8 cellular contexts compared by ENCODE assay signal in genomic region chr17:75404739-75405364, GRCh38. TPM values are rescaled to one million over a fixed set of nuclear protein-coding genes. Genes with fewer than 3 reads are reported as not detected.
DNase-seq lines count a peak whose midpoint lies in the region; ATAC-seq and TF ChIP-seq lines count a peak whose summit lies in the region.

No MANE protein-coding gene starts in this region.

- H3K36me3 ChIP-seq in A673 (ENCODE audit: insufficient read depth, low read length, poor library complexity, severe bottlenecking): no peaks in the 10 kb centered on the region
- H3K36me3 ChIP-seq in vagina: no peaks in the 10 kb centered on the region

- no peaks in the 10 kb centered on the region for H3K4me1 ChIP-seq in A673 (ENCODE audit: insufficient read depth, low read length, poor library complexity, severe bottlenecking)
- peaks cover 44% of the 10 kb centered on the region for H3K4me1 ChIP-seq in vagina

- peak; percentile 27 for ATAC-seq in GM19035 (IDR thresholded peaks at IDR 0.05; ENCODE audit: unreplicated experiment)
- ATAC-seq in HG03378 (IDR thresholded peaks at IDR 0.05; ENCODE audit: unreplicated experiment): peak; percentile 8

- TF ChIP-seq POLR2A in vagina (IDR thresholded peaks at IDR 0.05): no peak

- H3K27me3 ChIP-seq in A673 (replicated peaks; ENCODE audit: insufficient read depth, low read depth, low read length, poor library complexity) (no peaks in the 10 kb centered on the region), vagina (no peaks in the 10 kb centered on the region)

- no peaks in the 10 kb centered on the region for H3K36me3 Mint-ChIP-seq in osteocyte (ENCODE audit: unreplicated experiment)

- peaks cover 10% of the 10 kb centered on the region for H3K27me3 Mint-ChIP-seq in osteocyte (ENCODE audit: unreplicated experiment)

- H3K4me3 ChIP-seq in A673 (ENCODE audit: low read depth, low read length, poor library complexity, severe bottlenecking): peak overlapping the region; percentile 99
- H3K4me3 ChIP-seq in vagina: peak overlapping the region; percentile 64 to 99

- POLR2A ChIA-PET in A673 (lab: Charles Lee; ENCODE audit: low non-redundant PET): interaction anchor here (0.6 kb wide), 1 partner anchor 218 kb away, joined by 9 read pairs; no protein-coding TSS in a partner anchor
- POLR2A ChIA-PET in RWPE1 (lab: Yijun Ruan, JAX; ENCODE audit: low non-redundant PET): interaction anchor here (1.6 kb wide), 1 partner anchor 9 kb away, joined by 5 read pairs; no protein-coding TSS in a partner anchor

- BruUV-seq in A673 (replicated peaks; lab: Mats Ljungman, UMichigan): TSS peak; percentile 37

- TF ChIP-seq CTCF in A673 (conservative IDR thresholded peaks at IDR 0.05; ENCODE audit: low read depth, low read length) (no peak), RWPE1 (conservative IDR thresholded peaks at IDR 0.05; ENCODE audit: low read depth) (no peak), osteocyte (IDR thresholded peaks at IDR 0.05) (no peak), vagina (IDR thresholded peaks at IDR 0.05) (no peak)

- CTCF ChIA-PET in A673 (lab: Charles Lee): interaction anchor here (0.7 to 1.2 kb wide), 4 partner anchors 51 to 134 kb away, joined by 3 to 16 read pairs (median 4); partner anchors contain the start of genes MIF4GD, TMEM94 and TSEN54
- CTCF ChIA-PET in RWPE1 (lab: Yijun Ruan, JAX): interaction anchor here (0.9 to 2.1 kb wide), 2 partner anchors 11 to 82 kb away, joined by 3 to 14 read pairs; no protein-coding TSS in a partner anchor

- H3K27ac ChIP-seq in A673 (ENCODE audit: low read depth, low read length, poor library complexity, severe bottlenecking) (peak overlapping the region; percentile 90), RWPE1 (peak overlapping the region; percentile 85), vagina (peak overlapping the region; percentile 82)

- H3K9me3 ChIP-seq in A673 (ENCODE audit: low read depth, low read length, poor library complexity, severe bottlenecking) (no peaks in the 10 kb centered on the region), vagina (no peaks in the 10 kb centered on the region)

- intact Hi-C loops in A673 (cut with micrococcal nuclease; ENCODE audit: unreplicated experiment) (loop anchor here (1.0 to 10.0 kb wide), 2 partner anchors 82 to 370 kb away; no protein-coding TSS in a partner anchor), head of caudate nucleus (cut with DNase I) (loop anchor here (2.0 kb wide), 1 partner anchor 82 kb away; no protein-coding TSS in a partner anchor), vagina (cut with DNase I) (no loop called here)

- peaks cover 26% of the 10 kb centered on the region for H3K4me1 Mint-ChIP-seq in osteocyte (ENCODE audit: unreplicated experiment)

- H3K4me3 Mint-ChIP-seq in osteocyte (ENCODE audit: unreplicated experiment): peak overlapping the region; percentile 92

- no peaks in the 10 kb centered on the region for H3K9me3 Mint-ChIP-seq in osteocyte (ENCODE audit: unreplicated experiment)

- DNase-seq in A673 (ENCODE audit: low spot score) (peak; percentile 55), RWPE1 (ENCODE audit: low spot score) (peak; percentile 35), head of caudate nucleus (peak in 41 of 42 donors; percentile 14 to 76 (median 47)), osteocyte (ENCODE audit: extremely low spot score, unreplicated experiment) (peak; percentile 87), vagina (ENCODE audit: extremely low spot score in 2 of 2) (peak in 1 of 2 donors; percentile 84)
- peak; percentile 61 for DNase-seq in activated naive CD4-positive, alpha-beta T cell treated with Interleukin-2 at 50 U/mL for 16 hours

- peak overlapping the region; percentile 90 for H3K27ac Mint-ChIP-seq in osteocyte (ENCODE audit: unreplicated experiment)

RNA-seq across cellular contexts. Expression of gene GRB2, which starts 0.6 kb away (rescaled TPM):
- total RNA-seq in A673 (2021): 95.2 and 101 TPM in 2 replicates
- total RNA-seq in osteocyte: 59.1 and 61.8 TPM in 2 replicates
- 71.9 TPM for total RNA-seq in vagina

RNA-seq across cellular contexts. Expression of gene TMEM94, which starts 51.6 kb away (rescaled TPM):
- total RNA-seq in A673 (2021) (67.0 and 84.7 TPM in 2 replicates), osteocyte (71.2 and 78.4 TPM in 2 replicates), vagina (43.2 TPM)
